In the genomic region with DNA sequence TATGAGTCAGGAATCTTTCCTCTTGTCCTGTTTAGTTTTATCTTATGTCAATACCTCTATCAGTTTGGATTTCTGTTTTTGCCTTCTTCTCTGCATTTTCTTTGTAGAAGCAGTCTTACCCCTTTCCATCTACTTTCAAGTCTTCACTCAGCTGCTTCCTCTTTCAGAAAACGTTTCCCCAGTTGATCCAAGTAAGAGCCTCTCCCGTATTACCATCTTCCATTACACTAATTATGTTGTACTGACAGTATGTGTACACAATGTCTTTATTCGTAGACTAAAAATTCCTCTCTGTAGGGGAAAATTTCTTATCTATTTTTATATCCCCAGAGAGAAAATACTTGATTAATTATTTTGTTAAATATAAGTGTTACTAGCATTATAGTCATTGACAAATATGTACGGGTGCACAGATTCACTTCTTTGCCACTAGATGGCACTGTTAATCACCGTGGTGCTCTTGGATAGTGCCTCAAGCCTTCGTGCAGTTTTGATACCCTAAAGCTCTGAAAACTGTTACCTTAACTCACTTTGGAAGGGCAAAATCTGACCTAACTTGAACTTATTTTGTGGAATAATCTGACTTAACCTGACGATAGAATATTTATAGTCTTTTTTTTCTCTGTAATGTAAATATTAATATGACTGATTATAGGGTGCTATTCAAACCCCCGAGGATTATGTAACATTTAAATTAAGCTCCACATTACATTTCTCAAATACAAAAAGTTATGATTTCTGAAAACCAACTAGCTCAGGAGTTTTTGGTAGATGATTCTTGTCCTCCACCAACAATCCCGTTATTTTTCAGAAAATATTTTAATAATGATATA, we compare ENCODE assay signal across 8 cellular contexts.
DNase-seq lines count a peak whose midpoint lies in the region; ATAC-seq and TF ChIP-seq lines count a peak whose summit lies in the region.

No MANE protein-coding gene starts in this region.

- no peak overlapping the region for H3K4me3 Mint-ChIP-seq in Calu3 (ENCODE audit: low read depth, unreplicated experiment)
- H3K4me3 Mint-ChIP-seq in activated CD8-positive, alpha-beta T cell treated with anti-CD3 and anti-CD28 coated beads for 36 hours, result no peak overlapping the region

- H3K27ac Mint-ChIP-seq in Calu3 (ENCODE audit: unreplicated experiment), result peak overlapping the region; percentile 79
- H3K27ac Mint-ChIP-seq in activated CD8-positive, alpha-beta T cell treated with anti-CD3 and anti-CD28 coated beads for 36 hours, result no peak overlapping the region

- POLR2A ChIA-PET in activated CD8-positive, alpha-beta T cell treated with anti-CD3 and anti-CD28 coated beads for 36 hours (lab: Charles Lee), result no interaction called here

- no peaks in the 10 kb centered on the region for H3K9me3 Mint-ChIP-seq in Calu3 (ENCODE audit: low read depth, unreplicated experiment)
- H3K9me3 Mint-ChIP-seq in activated CD8-positive, alpha-beta T cell treated with anti-CD3 and anti-CD28 coated beads for 36 hours, result no peaks in the 10 kb centered on the region

- peaks cover 61% of the 10 kb centered on the region for H3K4me1 Mint-ChIP-seq in Calu3 (ENCODE audit: low read depth, unreplicated experiment)
- H3K4me1 Mint-ChIP-seq in activated CD8-positive, alpha-beta T cell treated with anti-CD3 and anti-CD28 coated beads for 36 hours (ENCODE audit: low read depth), result no peaks in the 10 kb centered on the region

- DNase-seq in Calu3, result no peak
- DNase-seq in NCI-H1694 (lab: John Stamatoyannopoulos, UW), result peak; percentile 0
- DNase-seq in activated CD8-positive, alpha-beta T cell treated with anti-CD3 and anti-CD28 coated beads for 36 hours, result peak; percentile 18
- no peak for DNase-seq in Right ventricle myocardium superior
- peak; percentile 52 for DNase-seq in renal cortical epithelial cell (ENCODE audit: low read depth)
- no peak for DNase-seq in NCI-H128 (lab: John Stamatoyannopoulos, UW; ENCODE audit: unreplicated experiment)

- H3K27me3 Mint-ChIP-seq in Calu3 (ENCODE audit: unreplicated experiment), result no peaks in the 10 kb centered on the region
- peaks cover 4% of the 10 kb centered on the region for H3K27me3 Mint-ChIP-seq in activated CD8-positive, alpha-beta T cell treated with anti-CD3 and anti-CD28 coated beads for 36 hours

- no TSS peak for BruUV-seq in Calu3 (replicated peaks; lab: Mats Ljungman, UMichigan)

- intact Hi-C loops in Calu3 (cut with micrococcal nuclease; ENCODE audit: unreplicated experiment) (loop anchor here (1.0 to 5.0 kb wide), 5 partner anchors 32 to 653 kb away; no protein-coding TSS in a partner anchor), Right ventricle myocardium superior (cut with DNase I) (loop anchor here (5.0 to 10.0 kb wide), 2 partner anchors 657 to 764 kb away; no protein-coding TSS in a partner anchor)
- intact Hi-C loops in activated CD8-positive, alpha-beta T cell treated with anti-CD3 and anti-CD28 coated beads for 36 hours (cut with micrococcal nuclease), result loop anchor here (5.0 to 10.0 kb wide), 3 partner anchors 152 to 834 kb away; no protein-coding TSS in a partner anchor

- peak; percentile 62 for TF ChIP-seq CTCF in Calu3 (IDR thresholded peaks at IDR 0.05; ENCODE audit: unreplicated experiment)
- TF ChIP-seq CTCF in activated CD8-positive, alpha-beta T cell treated with anti-CD3 and anti-CD28 coated beads for 36 hours (IDR thresholded peaks at IDR 0.05), result peak; percentile 88

- CTCF ChIA-PET in Calu3 (lab: Charles Lee), result interaction anchor here (0.6 to 2.3 kb wide), 9 partner anchors 15 to 445 kb away, joined by 3 to 21 read pairs (median 5); no protein-coding TSS in a partner anchor
- CTCF ChIA-PET in activated CD8-positive, alpha-beta T cell treated with anti-CD3 and anti-CD28 coated beads for 36 hours (lab: Charles Lee), result interaction anchor here (0.5 to 2.7 kb wide), 45 partner anchors 8 to 828 kb away, joined by 3 to 19 read pairs (median 4); partner anchors contain the start of gene ZNF654

- no peaks in the 10 kb centered on the region for H3K36me3 Mint-ChIP-seq in Calu3 (ENCODE audit: insufficient read depth, unreplicated experiment)
- no peaks in the 10 kb centered on the region for H3K36me3 Mint-ChIP-seq in activated CD8-positive, alpha-beta T cell treated with anti-CD3 and anti-CD28 coated beads for 36 hours (ENCODE audit: low read depth)

- ATAC-seq in GM18520 (IDR thresholded peaks at IDR 0.05; ENCODE audit: unreplicated experiment) (peak; percentile 93), HG02884 (IDR thresholded peaks at IDR 0.05; ENCODE audit: unreplicated experiment) (peak; percentile 99), Right ventricle myocardium superior (ENCODE audit: poor library complexity) (peak; percentile 67)
- ATAC-seq in activated CD8-positive, alpha-beta T cell treated with anti-CD3 and anti-CD28 coated beads for 36 hours, result peak; percentile 86

Comparison
In these comparisons a context has a peak if more than half of its experiments do, and no peak if none do; other contexts are left out.
1. DNase-seq: peak in NCI-H1694 (single experiment), activated CD8-positive, alpha-beta T cell treated with anti-CD3 and anti-CD28 coated beads for 36 hours (single experiment) and renal cortical epithelial cell (single experiment); none in Calu3 (single experiment), Right ventricle myocardium superior (single experiment) and NCI-H128 (single experiment).
2. Peak in every context shown above with its lines, with median percentiles within 50 percentile points of each other: ATAC-seq.